ENCODE assay signal across 22 cellular contexts in genomic region chr1:23389846-23390321, GRCh38. TPM values are rescaled to one million over a fixed set of nuclear protein-coding genes. Genes with fewer than 3 reads are reported as not detected.
A peak's percentile ranks its signal among the peaks of the same experiment; 100 is the strongest.
DNase-seq lines count a peak whose midpoint lies in the region; ATAC-seq and TF ChIP-seq lines count a peak whose summit lies in the region.
"Had no signal": no experiment of that assay in that cellular context is flagged by ENCODE, and none has a peak within 500 bp of the region (broad histone marks: within the 10 kb centered on the region; RNA-seq: fewer than 3 reads in every experiment).

No MANE protein-coding gene starts in this region.

- no peak overlapping the region for H3K4me3 Mint-ChIP-seq in activated T-helper 17 cell treated with anti-CD3 and anti-CD28 coated beads, Interleukin-2, amount 50 U/mL, for 72 hours
- H3K4me3 Mint-ChIP-seq in neural progenitor cell, result no peak overlapping the region
- H3K4me3 Mint-ChIP-seq: CD8-positive, alpha-beta memory T cell; IgD-negative memory B cell had no signal

- H3F3A ChIP-seq in neural progenitor cell (ENCODE audit: low read depth), result peaks cover 6% of the 10 kb centered on the region

- no peak overlapping the region for H3K9ac ChIP-seq in neural progenitor cell

- H3K4me3 ChIP-seq in neural progenitor cell, result no peak overlapping the region
- H3K4me3 ChIP-seq: MG63 had no signal

- H3K4me1 Mint-ChIP-seq in activated T-helper 17 cell treated with anti-CD3 and anti-CD28 coated beads, Interleukin-2, amount 50 U/mL, for 72 hours, result no peaks in the 10 kb centered on the region
- peaks cover 17% of the 10 kb centered on the region for H3K4me1 Mint-ChIP-seq in neural progenitor cell
- H3K4me1 Mint-ChIP-seq: CD8-positive, alpha-beta memory T cell had no signal

- H3K27me3 ChIP-seq in neural progenitor cell, result peaks cover 97% of the 10 kb centered on the region
- H3K27me3 ChIP-seq: MG63 had no signal

- H3K27me3 Mint-ChIP-seq in activated T-helper 17 cell treated with anti-CD3 and anti-CD28 coated beads, Interleukin-2, amount 50 U/mL, for 72 hours, result no peaks in the 10 kb centered on the region
- H3K27me3 Mint-ChIP-seq in neural progenitor cell (ENCODE audit: insufficient read depth, low read depth), result peaks cover 12% of the 10 kb centered on the region

- no peaks in the 10 kb centered on the region for H3K9me3 Mint-ChIP-seq in activated T-helper 17 cell treated with anti-CD3 and anti-CD28 coated beads, Interleukin-2, amount 50 U/mL, for 72 hours
- H3K9me3 Mint-ChIP-seq in neural progenitor cell, result peaks cover 5% of the 10 kb centered on the region
- H3K9me3 Mint-ChIP-seq: CD8-positive, alpha-beta memory T cell had no signal

- H3K4me2 ChIP-seq in neural progenitor cell, result no peak overlapping the region

- H4K20me1 ChIP-seq in neural progenitor cell (ENCODE audit: low read depth), result no peaks in the 10 kb centered on the region

- ATAC-seq in activated T-helper 17 cell treated with anti-CD3 and anti-CD28 coated beads, Interleukin-2, amount 50 U/mL, for 72 hours (replicated peaks), result no peak
- ATAC-seq in GM19395 (IDR thresholded peaks at IDR 0.05; ENCODE audit: unreplicated experiment), result no peak
- no peak for ATAC-seq in GM19452 (IDR thresholded peaks at IDR 0.05; ENCODE audit: unreplicated experiment)
- ATAC-seq: SK-N-SH treated with all-trans-retinoic acid at 6 μM for 48 hours had no signal

- H3K27ac ChIP-seq in neural progenitor cell, result no peak overlapping the region
- H3K27ac ChIP-seq: C4-2B had no signal

- TF ChIP-seq CTCF in neural progenitor cell (IDR thresholded peaks at IDR 0.05) (no peak), GM20000 (IDR thresholded peaks at IDR 0.05; ENCODE audit: extremely low read depth, missing control alignments) (no peak)

- DNase-seq in SKM-1 treated with dmso at 0.1 percent for 144 hours (lab: John Stamatoyannopoulos, UW; ENCODE audit: unreplicated experiment) (peak; percentile 26), SKM-1 (lab: John Stamatoyannopoulos, UW; ENCODE audit: unreplicated experiment) (no peak), RPMI8226 (peak; percentile 59), neural progenitor cell (ENCODE audit: low spot score) (no peak), GM20000 (ENCODE audit: low spot score) (no peak)
- DNase-seq: Calu3; CD8-positive, alpha-beta memory T cell; DMS153; MG63; NCI-H1105 treated with DMSO at 0.1 percent for 48 hours; NCI-H2081; NCI-H2171; NCI-H345; NCI-H524 treated with DMSO at 0.1 percent for 48 hours; NCI-H82; SHP77 treated with DMSO at 0.1 percent for 48 hours had no signal

- H2AFZ ChIP-seq in neural progenitor cell (replicated peaks), result no peak overlapping the region

- no peaks in the 10 kb centered on the region for H3K36me3 ChIP-seq in neural progenitor cell
- H3K36me3 ChIP-seq: MG63 had no signal

- peak overlapping the region; percentile 13 for H3K27ac Mint-ChIP-seq in activated T-helper 17 cell treated with anti-CD3 and anti-CD28 coated beads, Interleukin-2, amount 50 U/mL, for 72 hours
- H3K27ac Mint-ChIP-seq in neural progenitor cell, result peak overlapping the region; percentile 70
- H3K27ac Mint-ChIP-seq: IgD-negative memory B cell had no signal

- H3K36me3 Mint-ChIP-seq in activated T-helper 17 cell treated with anti-CD3 and anti-CD28 coated beads, Interleukin-2, amount 50 U/mL, for 72 hours (ENCODE audit: low read depth), result no peaks in the 10 kb centered on the region
- H3K36me3 Mint-ChIP-seq in neural progenitor cell, result no peaks in the 10 kb centered on the region
- H3K36me3 Mint-ChIP-seq: IgD-negative memory B cell had no signal

- H3K9me3 ChIP-seq in neural progenitor cell (ENCODE audit: low read depth), result no peaks in the 10 kb centered on the region
- H3K9me3 ChIP-seq: MG63 had no signal

- H3K79me2 ChIP-seq in neural progenitor cell (ENCODE audit: low read depth), result no peaks in the 10 kb centered on the region

- H3K4me1 ChIP-seq in neural progenitor cell, result peaks cover 1% of the 10 kb centered on the region

RNA-seq across cellular contexts. Expression of gene ZNF436, which starts 20.2 kb away (rescaled TPM):
- 10 to 100 TPM in 1 of 2 donors, 1 to 10 TPM in 1; 4.7 to 10.7 TPM for total RNA-seq in activated T-helper 17 cell treated with anti-CD3 and anti-CD28 coated beads, Interleukin-2, amount 50 U/mL, for 72 hours
- 10.4 and 15.4 TPM in 2 replicates for total RNA-seq in neural progenitor cell (ENCODE audit: low replicate concordance)

RNA-seq across cellular contexts. Expression of gene TCEA3, which starts 34.7 kb away (rescaled TPM):
- 10 to 100 TPM in 1 of 2 donors, 1 to 10 TPM in 1; 1.3 to 33.2 TPM for total RNA-seq in activated T-helper 17 cell treated with anti-CD3 and anti-CD28 coated beads, Interleukin-2, amount 50 U/mL, for 72 hours
- total RNA-seq in neural progenitor cell (ENCODE audit: low replicate concordance), result 0.53 and 0.54 TPM in 2 replicates

RNA-seq across cellular contexts. Expression of gene HNRNPR, which starts 45.8 kb away (rescaled TPM):
- 100 to 1,000 TPM; 110 to 193 TPM for total RNA-seq in activated T-helper 17 cell treated with anti-CD3 and anti-CD28 coated beads, Interleukin-2, amount 50 U/mL, for 72 hours
- 231 and 317 TPM in 2 replicates for total RNA-seq in neural progenitor cell (ENCODE audit: low replicate concordance)

Comparison
In these comparisons a context has a peak if more than half of its experiments do, and no peak if none do; other contexts are left out.
1. DNase-seq: peak in SKM-1 treated with dmso at 0.1 percent for 144 hours (single experiment) and RPMI8226 (single experiment); none in SKM-1 (single experiment), neural progenitor cell (single experiment) and GM20000 (single experiment).